10 cellular contexts compared by ENCODE assay signal in genomic region chrX:23008431-23009099, GRCh38. TPM values are rescaled to one million over a fixed set of nuclear protein-coding genes. Genes with fewer than 3 reads are reported as not detected.
DNase-seq lines count a peak whose midpoint lies in the region; ATAC-seq and TF ChIP-seq lines count a peak whose summit lies in the region.
"Had no signal": no experiment of that assay in that cellular context is flagged by ENCODE, and none has a peak within 500 bp of the region (broad histone marks: within the 10 kb centered on the region; RNA-seq: fewer than 3 reads in every experiment).

No MANE protein-coding gene starts in this region.

- no peaks in the 10 kb centered on the region for H3K27me3 ChIP-seq in foreskin keratinocyte

- H3K4me1 Mint-ChIP-seq in activated naive CD4-positive, alpha-beta T cell treated with anti-CD3 and anti-CD28 coated beads for 36 hours (ENCODE audit: low read depth): peaks cover 10% of the 10 kb centered on the region

- no peaks in the 10 kb centered on the region for H3K27me3 Mint-ChIP-seq in activated naive CD4-positive, alpha-beta T cell treated with anti-CD3 and anti-CD28 coated beads for 36 hours (ENCODE audit: low read depth)
- H3K27me3 Mint-ChIP-seq: dendritic cell treated with granulocyte-macrophage colony-stimulating factor and Interleukin-4, amounts not matched to agents 40 ng/mL and 50 ng/mL, for 4 days had no signal

- no peaks in the 10 kb centered on the region for H3K36me3 Mint-ChIP-seq in activated naive CD4-positive, alpha-beta T cell treated with anti-CD3 and anti-CD28 coated beads for 36 hours (ENCODE audit: low read depth)

- CTCF ChIA-PET in activated naive CD4-positive, alpha-beta T cell treated with anti-CD3 and anti-CD28 coated beads for 36 hours (lab: Charles Lee): no interaction called here

- H3K4me1 ChIP-seq in foreskin keratinocyte: no peaks in the 10 kb centered on the region

- H3K9me3 Mint-ChIP-seq in activated naive CD4-positive, alpha-beta T cell treated with anti-CD3 and anti-CD28 coated beads for 36 hours: no peaks in the 10 kb centered on the region
- H3K9me3 Mint-ChIP-seq: dendritic cell treated with granulocyte-macrophage colony-stimulating factor and Interleukin-4, amounts not matched to agents 40 ng/mL and 50 ng/mL, for 4 days had no signal

- no peak for ATAC-seq in foreskin keratinocyte
- ATAC-seq in GM19467 (IDR thresholded peaks at IDR 0.05; ENCODE audit: unreplicated experiment): no peak
- ATAC-seq in HG03457 (IDR thresholded peaks at IDR 0.05; ENCODE audit: unreplicated experiment): no peak

- no peak overlapping the region for H3K27ac Mint-ChIP-seq in activated naive CD4-positive, alpha-beta T cell treated with anti-CD3 and anti-CD28 coated beads for 36 hours
- H3K27ac Mint-ChIP-seq: dendritic cell treated with granulocyte-macrophage colony-stimulating factor and Interleukin-4, amounts not matched to agents 40 ng/mL and 50 ng/mL, for 4 days had no signal

- H3K4me3 Mint-ChIP-seq in activated naive CD4-positive, alpha-beta T cell treated with anti-CD3 and anti-CD28 coated beads for 36 hours: no peak overlapping the region
- H3K4me3 Mint-ChIP-seq: dendritic cell treated with granulocyte-macrophage colony-stimulating factor and Interleukin-4, amounts not matched to agents 40 ng/mL and 50 ng/mL, for 4 days had no signal

- TF ChIP-seq CTCF in 22Rv1 (IDR thresholded peaks at IDR 0.05) (peak; percentile 70), GM12875 (IDR thresholded peaks at IDR 0.05; ENCODE audit: borderline replicate concordance, insufficient read depth, low read depth, low read length) (peak; percentile 43; the same call in 1 of the 2 replicates), foreskin keratinocyte (conservative IDR thresholded peaks at IDR 0.05) (peak; percentile 55)

- intact Hi-C loops in activated naive CD4-positive, alpha-beta T cell treated with anti-CD3 and anti-CD28 coated beads for 36 hours (cut with micrococcal nuclease): loop anchor here (1.0 kb wide), 1 partner anchor 608 kb away; no protein-coding TSS in a partner anchor

- DNase-seq in RPMI7951 (ENCODE audit: low read depth): peak; percentile 1
- DNase-seq in foreskin keratinocyte: peak; percentile 6 to 45
- DNase-seq in central memory CD4-positive, alpha-beta T cell: no peak
- DNase-seq in activated naive CD4-positive, alpha-beta T cell treated with anti-CD3 and anti-CD28 coated beads for 36 hours: no peak
- DNase-seq: NCI-H1048 had no signal

- H3K4me3 ChIP-seq in GM12875 (ENCODE audit: low read depth, low read length): no peak overlapping the region

- peak overlapping the region; percentile 54 for H3K27ac ChIP-seq in 22Rv1
- no peak overlapping the region for H3K27ac ChIP-seq in foreskin keratinocyte

RNA-seq across cellular contexts. Expression of gene DDX53, which starts 8.8 kb away (rescaled TPM):
- not detected in 2 replicates for total RNA-seq in RPMI7951 (2014; rRNA removed; shearing (Covaris generic))
- total RNA-seq in foreskin keratinocyte: not detected in 2 replicates
- not detected in 2 replicates for polyA plus RNA-seq in foreskin keratinocyte
- total RNA-seq in activated naive CD4-positive, alpha-beta T cell treated with anti-CD3 and anti-CD28 coated beads for 36 hours: not detected

Comparison
In these comparisons a context has a peak if more than half of its experiments do, and no peak if none do; other contexts are left out.
1. DNase-seq: peak in RPMI7951 (single experiment) and foreskin keratinocyte (2 of 2); none in central memory CD4-positive, alpha-beta T cell (single experiment) and activated naive CD4-positive, alpha-beta T cell treated with anti-CD3 and anti-CD28 coated beads for 36 hours (single experiment).
2. Peak in every context shown above with its lines, with median percentiles within 50 percentile points of each other: CTCF ChIP-seq.